12 cellular contexts compared by ENCODE assay signal in genomic region chr17:15263680-15264079, GRCh38. TPM values are rescaled to one million over a fixed set of nuclear protein-coding genes. Genes with fewer than 3 reads are reported as not detected.
A peak's percentile ranks its signal among the peaks of the same experiment; 100 is the strongest.
DNase-seq lines count a peak whose midpoint lies in the region; ATAC-seq, FAIRE-seq and TF ChIP-seq lines count a peak whose summit lies in the region.
"Had no signal": no experiment of that assay in that cellular context is flagged by ENCODE, and none has a peak within 500 bp of the region (broad histone marks: within the 10 kb centered on the region; RNA-seq: fewer than 3 reads in every experiment).

No MANE protein-coding gene starts in this region.

- H3K27me3 ChIP-seq in AG04450 (ENCODE audit: control insufficient read depth, insufficient read depth, low read length) = peaks cover 7% of the 10 kb centered on the region
- no peaks in the 10 kb centered on the region for H3K27me3 ChIP-seq in adipocyte (replicated peaks; ENCODE audit: control insufficient read depth, insufficient read depth, low read length)
- peaks cover 34% of the 10 kb centered on the region for H3K27me3 ChIP-seq in hepatocyte
- no peaks in the 10 kb centered on the region for H3K27me3 ChIP-seq in rectal smooth muscle tissue (ENCODE audit: control insufficient read depth, insufficient read depth, low read length)

- peaks cover 89% of the 10 kb centered on the region for H3K27me3 Mint-ChIP-seq in activated CD8-positive, alpha-beta memory T cell treated with anti-CD3 and anti-CD28 coated beads, Interleukin-2, amount 10 ng/mL, durations not matched to agents 7 days and 5 days

- H3K4me3 ChIP-seq in AG04450 (ENCODE audit: low read depth, low read length) (peak overlapping the region; percentile 88), adipocyte (ENCODE audit: low read length) (peak overlapping the region; percentile 91), hepatocyte (no peak overlapping the region), rectal smooth muscle tissue (ENCODE audit: low read length) (peak overlapping the region; percentile 91)

- H3K9me3 Mint-ChIP-seq in activated CD8-positive, alpha-beta memory T cell treated with anti-CD3 and anti-CD28 coated beads, Interleukin-2, amount 10 ng/mL, durations not matched to agents 7 days and 5 days (ENCODE audit: low read depth) = no peaks in the 10 kb centered on the region
- H3K9me3 Mint-ChIP-seq: activated B cell treated with CpG ODN at 0.5 μM for 24 hours; activated T-helper 1 cell treated with anti-CD3 and anti-CD28 coated beads, Interleukin-12 subunit alpha, Interleukin-12 subunit beta, Interleukin-2, Interleukin-4 antibody, amounts not matched to agents 30 ng/mL and 10 ng/mL and 1 ng/mL, durations not matched to agents 14 hours and 24 hours and 36 hours had no signal

- TF ChIP-seq CTCF in AG04450 (IDR thresholded peaks at IDR 0.05; ENCODE audit: low read depth, low read length) (no peak), hepatocyte (IDR thresholded peaks at IDR 0.05; ENCODE audit: poor library complexity) (no peak)

- H3K9me3 ChIP-seq in AG04450 (ENCODE audit: control insufficient read depth, insufficient read depth, low read length) (no peaks in the 10 kb centered on the region), adipocyte (ENCODE audit: control insufficient read depth, low read length) (no peaks in the 10 kb centered on the region), hepatocyte (ENCODE audit: low read depth) (no peaks in the 10 kb centered on the region)

- H3K9ac ChIP-seq in adipocyte (ENCODE audit: low read length) (peak overlapping the region; percentile 95), rectal smooth muscle tissue (ENCODE audit: low read length) (no peak overlapping the region)

- H2AFZ ChIP-seq in hepatocyte = no peak overlapping the region

- H3K4me2 ChIP-seq in hepatocyte = peak overlapping the region; percentile 93

- POLR2A ChIA-PET in AG04450 (lab: Yijun Ruan, JAX) = interaction anchor here (0.7 to 2.9 kb wide), 12 partner anchors 9 to 239 kb away, joined by 3 to 16 read pairs (median 10); partner anchors contain the start of gene TEKT3

- peaks cover 8% of the 10 kb centered on the region for H3K4me1 Mint-ChIP-seq in activated CD8-positive, alpha-beta memory T cell treated with anti-CD3 and anti-CD28 coated beads, Interleukin-2, amount 10 ng/mL, durations not matched to agents 7 days and 5 days

- H3K4me3 Mint-ChIP-seq in activated CD8-positive, alpha-beta memory T cell treated with anti-CD3 and anti-CD28 coated beads, Interleukin-2, amount 10 ng/mL, durations not matched to agents 7 days and 5 days = no peak overlapping the region
- H3K4me3 Mint-ChIP-seq: activated B cell treated with CpG ODN at 0.5 μM for 24 hours; activated T-helper 1 cell treated with anti-CD3 and anti-CD28 coated beads, Interleukin-12 subunit alpha, Interleukin-12 subunit beta, Interleukin-2, Interleukin-4 antibody, amounts not matched to agents 30 ng/mL and 10 ng/mL and 1 ng/mL, durations not matched to agents 14 hours and 24 hours and 36 hours had no signal

- no peaks in the 10 kb centered on the region for H3K36me3 Mint-ChIP-seq in activated CD8-positive, alpha-beta memory T cell treated with anti-CD3 and anti-CD28 coated beads, Interleukin-2, amount 10 ng/mL, durations not matched to agents 7 days and 5 days

- CTCF ChIA-PET in AG04450 (lab: Charles Lee) = interaction anchor here (1.6 to 2.4 kb wide), 5 partner anchors 88 to 239 kb away, joined by 3 to 30 read pairs (median 9); no protein-coding TSS in a partner anchor
- CTCF ChIA-PET in activated CD8-positive, alpha-beta memory T cell treated with anti-CD3 and anti-CD28 coated beads, Interleukin-2, amount 10 ng/mL, durations not matched to agents 7 days and 5 days (lab: Charles Lee) = no interaction called here

- H3K36me3 ChIP-seq in adipocyte (ENCODE audit: control insufficient read depth, insufficient read depth, low read length, severe bottlenecking) (peaks cover 8% of the 10 kb centered on the region), hepatocyte (replicated peaks; ENCODE audit: insufficient read depth, low read depth) (no peaks in the 10 kb centered on the region), rectal smooth muscle tissue (ENCODE audit: control insufficient read depth, insufficient read depth, low read length) (peaks cover 7% of the 10 kb centered on the region)

- 59% methylated on average over 3 of the region's 3 CpGs for WGBS in hepatocyte (ENCODE audit: low lambda C conversion rate, missing lambda C conversion rate)

- peaks cover 8% of the 10 kb centered on the region for H4K20me1 ChIP-seq in hepatocyte (ENCODE audit: insufficient read depth, poor library complexity, severe bottlenecking)

- H3K9me2 ChIP-seq in hepatocyte (replicated peaks; ENCODE audit: insufficient read depth) = no peaks in the 10 kb centered on the region

- H3K27ac ChIP-seq in AG04450 (ENCODE audit: low read depth, low read length) (peak overlapping the region; percentile 93), hepatocyte (peak overlapping the region; percentile 97), rectal smooth muscle tissue (ENCODE audit: low read depth, low read length) (peak overlapping the region; percentile 94)

- H3K27ac Mint-ChIP-seq in activated CD8-positive, alpha-beta memory T cell treated with anti-CD3 and anti-CD28 coated beads, Interleukin-2, amount 10 ng/mL, durations not matched to agents 7 days and 5 days = no peak overlapping the region
- H3K27ac Mint-ChIP-seq: activated B cell treated with CpG ODN at 0.5 μM for 24 hours; activated T-helper 1 cell treated with anti-CD3 and anti-CD28 coated beads, Interleukin-12 subunit alpha, Interleukin-12 subunit beta, Interleukin-2, Interleukin-4 antibody, amounts not matched to agents 30 ng/mL and 10 ng/mL and 1 ng/mL, durations not matched to agents 14 hours and 24 hours and 36 hours had no signal

- H3K79me2 ChIP-seq in hepatocyte = peaks cover 14% of the 10 kb centered on the region

- ATAC-seq in activated CD8-positive, alpha-beta memory T cell treated with anti-CD3 and anti-CD28 coated beads, Interleukin-2, amount 10 ng/mL, durations not matched to agents 7 days and 5 days = no peak

- peaks cover 34% of the 10 kb centered on the region for H3K4me1 ChIP-seq in adipocyte (ENCODE audit: control insufficient read depth, insufficient read depth, low read length)
- peaks cover 12% of the 10 kb centered on the region for H3K4me1 ChIP-seq in hepatocyte (ENCODE audit: insufficient read depth)
- peaks cover 11% of the 10 kb centered on the region for H3K4me1 ChIP-seq in rectal smooth muscle tissue (ENCODE audit: control insufficient read depth, insufficient read depth, low read length)

- no peak for FAIRE-seq in RCC 7860 (lab: Jason Lieb, UNC)
- FAIRE-seq: colon had no signal

- DNase-seq in AG04450 (ENCODE audit: low read depth, low spot score) (no peak), adipocyte (ENCODE audit: low read depth) (no peak), hepatocyte (ENCODE audit: low spot score) (no peak), glomerular visceral epithelial cell (ENCODE audit: extremely low spot score) (no peak), RCC 7860 (ENCODE audit: low spot score) (no peak), SHP77 treated with DMSO at 0.1 percent for 48 hours (lab: John Stamatoyannopoulos, UW) (no peak)
- no peak for DNase-seq in activated CD8-positive, alpha-beta memory T cell treated with anti-CD3 and anti-CD28 coated beads, Interleukin-2, amount 10 ng/mL, durations not matched to agents 7 days and 5 days
- DNase-seq: activated B cell treated with CpG ODN at 0.5 μM for 24 hours, GDM1 had no signal

RNA-seq across cellular contexts. Expression of gene PMP22, which starts 1.4 kb away (rescaled TPM):
- 204 and 225 TPM in 2 replicates for polyA plus RNA-seq in AG04450 (2011; rRNA removed)
- 274 and 352 TPM in 2 replicates for polyA minus RNA-seq in AG04450 (2011; rRNA and poly(A)+ RNA removed)
- total RNA-seq in hepatocyte = 111 and 113 TPM in 2 replicates
- 163 and 186 TPM in 2 replicates for polyA plus RNA-seq in hepatocyte
- not detected for total RNA-seq in activated CD8-positive, alpha-beta memory T cell treated with anti-CD3 and anti-CD28 coated beads, Interleukin-2, amount 10 ng/mL, durations not matched to agents 7 days and 5 days
- total RNA-seq: activated B cell treated with CpG ODN at 0.5 μM for 24 hours had no signal

Comparison
In these comparisons a context has a peak if more than half of its experiments do, and no peak if none do; other contexts are left out.
1. RNA of gene PMP22, which starts 1.4 kb away (total RNA-seq): 111 to 113 TPM in hepatocyte; not detected in activated CD8-positive, alpha-beta memory T cell treated with anti-CD3 and anti-CD28 coated beads, Interleukin-2, amount 10 ng/mL, durations not matched to agents 7 days and 5 days; every median in the first group is over 100 times any median in the second.
2. Peak in every context shown above with its lines, with median percentiles within 50 percentile points of each other: H3K27ac ChIP-seq.